1 cellular context compared by ENCODE assay signal in genomic region chr11:37107415-37107814, GRCh38.
TF ChIP-seq lines count a peak whose summit lies in the region.

No MANE protein-coding gene starts in this region.

TF ChIP-seq in IMR-90, 13 proteins besides CTCF, POLR2A, EP300 and RAD21 (continued from another document):
- no peak for TF ChIP-seq RCOR1 (IDR thresholded peaks at IDR 0.05; ENCODE audit: insufficient replicate concordance, low read length)
- TF ChIP-seq BHLHE40 (IDR thresholded peaks at IDR 0.05; ENCODE audit: low read depth, low read length) = no peak
- no peak for TF ChIP-seq SMC3 (IDR thresholded peaks at IDR 0.05; ENCODE audit: low read depth, low read length)
- TF ChIP-seq MAFK (IDR thresholded peaks at IDR 0.05; ENCODE audit: low read depth, low read length) = no peak
- no peak for TF ChIP-seq FOS (IDR thresholded peaks at IDR 0.05; ENCODE audit: low read depth, low read length)
- no peak for TF ChIP-seq MAZ (IDR thresholded peaks at IDR 0.05; ENCODE audit: borderline replicate concordance, low read depth, low read length)
- TF ChIP-seq CHD1 (IDR thresholded peaks at IDR 0.05; ENCODE audit: low read depth, low read length) = no peak
- no peak for TF ChIP-seq NFE2L2 (IDR thresholded peaks at IDR 0.05; ENCODE audit: low read depth, low read length)
